Comparison of ENCODE assay signal across 17 cellular contexts in the genomic region with DNA sequence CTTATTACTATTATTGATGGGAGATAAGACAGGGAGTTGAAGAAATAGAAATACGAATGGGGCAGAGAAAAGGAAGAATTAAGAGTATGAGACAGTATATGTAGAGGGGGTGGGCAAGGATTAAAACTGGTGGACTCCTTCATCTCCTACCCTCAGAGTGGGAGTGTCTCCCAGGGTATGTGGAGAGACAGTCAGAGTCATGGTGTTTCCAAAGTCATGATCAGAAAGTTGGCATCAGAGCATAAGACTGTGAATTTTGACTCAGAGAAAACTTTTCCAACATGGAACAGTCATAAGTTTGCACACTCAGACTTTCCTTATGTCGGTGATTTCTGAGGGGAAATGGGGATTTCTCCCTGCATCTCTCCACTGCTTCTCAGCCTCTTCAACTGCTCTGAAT. TPM values are rescaled to one million over a fixed set of nuclear protein-coding genes. Genes with fewer than 3 reads are reported as not detected.
DNase-seq lines count a peak whose midpoint lies in the region; ATAC-seq and TF ChIP-seq lines count a peak whose summit lies in the region.
"Had no signal": no experiment of that assay in that cellular context is flagged by ENCODE, and none has a peak within 500 bp of the region (broad histone marks: within the 10 kb centered on the region; RNA-seq: fewer than 3 reads in every experiment).

No MANE protein-coding gene starts in this region.

- no peak overlapping the region for H3K27ac ChIP-seq in thoracic aorta

- H3K36me3 Mint-ChIP-seq in activated T-cell treated with anti-CD3 and anti-CD28 coated beads, Interleukin-2, amount 50 U/mL, for 24 hours (ENCODE audit: low read depth): peaks cover 6% of the 10 kb centered on the region
- peaks cover 6% of the 10 kb centered on the region for H3K36me3 Mint-ChIP-seq in T-helper 17 cell (ENCODE audit: low read depth)
- H3K36me3 Mint-ChIP-seq in immature natural killer cell: peaks cover 0 to 8% (median 4%) of the 10 kb centered on the region in 3 donors

- peaks cover 2% of the 10 kb centered on the region for H3K9me3 Mint-ChIP-seq in activated T-cell treated with anti-CD3 and anti-CD28 coated beads, Interleukin-2, amount 50 U/mL, for 24 hours
- no peaks in the 10 kb centered on the region for H3K9me3 Mint-ChIP-seq in immature natural killer cell

- no peaks in the 10 kb centered on the region for H3K27me3 Mint-ChIP-seq in activated T-cell treated with anti-CD3 and anti-CD28 coated beads, Interleukin-2, amount 50 U/mL, for 24 hours
- no peaks in the 10 kb centered on the region for H3K27me3 Mint-ChIP-seq in T-helper 17 cell
- peaks cover 0 to 2% (median 0%) of the 10 kb centered on the region in 3 donors for H3K27me3 Mint-ChIP-seq in immature natural killer cell (ENCODE audit: low read depth in 3 of 3)

- ATAC-seq in T-helper 17 cell: no peak
- ATAC-seq in thoracic aorta (ENCODE audit: insufficient number of reproducible peaks, low FRiP score, low read depth): no peak
- no peak for ATAC-seq in HG02840 (IDR thresholded peaks at IDR 0.05; ENCODE audit: low FRiP score, unreplicated experiment)

- no peaks in the 10 kb centered on the region for H3K4me1 ChIP-seq in thoracic aorta (ENCODE audit: control insufficient read depth in 1 of 2, low read depth in 2 of 2)
- H3K4me1 ChIP-seq: right lobe of liver had no signal

- peak overlapping the region; percentile 58 for H3K4me3 ChIP-seq in thoracic aorta
- H3K4me3 ChIP-seq: right lobe of liver had no signal

- H3K4me1 Mint-ChIP-seq in activated T-cell treated with anti-CD3 and anti-CD28 coated beads, Interleukin-2, amount 50 U/mL, for 24 hours (ENCODE audit: low read depth): peaks cover 96% of the 10 kb centered on the region
- H3K4me1 Mint-ChIP-seq in T-helper 17 cell (peaks cover 77% of the 10 kb centered on the region), immature natural killer cell (peaks cover 61 to 62% of the 10 kb centered on the region in 2 donors)

- no peaks in the 10 kb centered on the region for H3K36me3 ChIP-seq in thoracic aorta
- H3K36me3 ChIP-seq: right lobe of liver had no signal

- peak overlapping the region; percentile 96 for H3K27ac Mint-ChIP-seq in activated T-cell treated with anti-CD3 and anti-CD28 coated beads, Interleukin-2, amount 50 U/mL, for 24 hours
- H3K27ac Mint-ChIP-seq in T-helper 17 cell (peak overlapping the region; percentile 96), immature natural killer cell (peak overlapping the region in 5 of 6 donors; percentile 0 to 91 (median 24))

- no peak for DNase-seq in activated T-cell treated with anti-CD3 and anti-CD28 coated beads, Interleukin-2, amount 50 U/mL, for 24 hours
- no peak for DNase-seq in activated T-cell treated with anti-CD3 and anti-CD28 coated beads for 4 hours
- no peak for DNase-seq in T-helper 17 cell
- DNase-seq in immature natural killer cell: no peak
- DNase-seq in thoracic aorta (ENCODE audit: low spot score): no peak
- no peak for DNase-seq in GOT3 (lab: John Stamatoyannopoulos, UW)
- no peak for DNase-seq in AG08395 (ENCODE audit: low spot score)
- DNase-seq: ACHN, Caco-2, cortex of kidney, GDM1, Kasumi-1, NCI-H1417, NCI-H2171, NCI-H82, right lobe of liver had no signal

- peak overlapping the region; percentile 77 for H3K4me3 Mint-ChIP-seq in activated T-cell treated with anti-CD3 and anti-CD28 coated beads, Interleukin-2, amount 50 U/mL, for 24 hours
- peak overlapping the region; percentile 93 for H3K4me3 Mint-ChIP-seq in T-helper 17 cell
- H3K4me3 Mint-ChIP-seq in immature natural killer cell: peak overlapping the region in 2 of 5 donors; percentile 65 to 66

- H3K9me3 ChIP-seq in T-helper 17 cell (ENCODE audit: control insufficient read depth, low read length, poor library complexity, severe bottlenecking): no peaks in the 10 kb centered on the region
- H3K9me3 ChIP-seq in thoracic aorta: no peaks in the 10 kb centered on the region
- H3K9me3 ChIP-seq: Caco-2, right lobe of liver had no signal

- H3K27me3 ChIP-seq in thoracic aorta (replicated peaks; ENCODE audit: insufficient read depth): no peaks in the 10 kb centered on the region
- H3K27me3 ChIP-seq: right lobe of liver had no signal

- TF ChIP-seq CTCF in thoracic aorta (IDR thresholded peaks at IDR 0.05): no peak

RNA-seq across cellular contexts. Expression of a gene that starts 2.4 kb away (rescaled TPM):
- 10 to 100 TPM; 66.2 to 71.6 TPM for total RNA-seq in T-helper 17 cell
- 1 to 10 TPM; 2.1 to 3.9 (median 3.0) TPM for polyA plus RNA-seq in immature natural killer cell
- total RNA-seq in thoracic aorta: 10 to 100 TPM; 11.6 to 12.7 TPM
- total RNA-seq: Caco-2 had no signal

RNA-seq across cellular contexts. Expression of a gene that starts 53.8 kb away (rescaled TPM):
- total RNA-seq in T-helper 17 cell (10 to 100 TPM; 24.8 to 38.0 TPM), thoracic aorta (1 to 10 TPM; 1.2 to 5.6 TPM)
- polyA plus RNA-seq in immature natural killer cell: 100 to 1,000 TPM; 105 to 210 (median 125) TPM
- total RNA-seq: Caco-2 had no signal

Comparison
In these comparisons a context has a peak if more than half of its experiments do, and no peak if none do; other contexts are left out.
1. H3K27ac Mint-ChIP-seq: peak in every context shown above with its lines; median percentile 96 in activated T-cell treated with anti-CD3 and anti-CD28 coated beads, Interleukin-2, amount 50 U/mL, for 24 hours; 96 in T-helper 17 cell; 24 in immature natural killer cell.
2. RNA of a gene that starts 2.4 kb away (total RNA-seq): 66.2 to 71.6 TPM in T-helper 17 cell; 11.6 to 12.7 TPM in thoracic aorta; every median in the first group is over 4 times any median in the second.